Comparison of ENCODE assay signal across 31 cellular contexts in genomic region chr13:100484708-100485107, GRCh38.
DNase-seq lines count a peak whose midpoint lies in the region; ATAC-seq and TF ChIP-seq lines count a peak whose summit lies in the region.
"Had no signal": no experiment of that assay in that cellular context is flagged by ENCODE, and none has a peak within 500 bp of the region (broad histone marks: within the 10 kb centered on the region; RNA-seq: fewer than 3 reads in every experiment).

No MANE protein-coding gene starts in this region.

- CTCF ChIA-PET in HEK293 (lab: Yijun Ruan, JAX), result no interaction called here
- CTCF ChIA-PET in activated CD8-positive, alpha-beta T cell treated with anti-CD3 and anti-CD28 coated beads for 36 hours (lab: Charles Lee), result interaction anchor here (0.8 kb wide), 1 partner anchor 31 kb away, joined by 3 read pairs; no protein-coding TSS in a partner anchor
- CTCF ChIA-PET in naive thymus-derived CD4-positive, alpha-beta T cell (lab: Charles Lee), result no interaction called here

- no peak overlapping the region for H3K27ac Mint-ChIP-seq in activated CD8-positive, alpha-beta T cell treated with anti-CD3 and anti-CD28 coated beads for 36 hours
- peak overlapping the region in 2 of 9 donors; percentile 8 to 69 for H3K27ac Mint-ChIP-seq in naive thymus-derived CD4-positive, alpha-beta T cell
- H3K27ac Mint-ChIP-seq: activated naive CD4-positive, alpha-beta T cell treated with anti-CD3 and anti-CD28 coated beads, Interleukin-2, amount 50 U/mL, for 24 hours; mesothelial cell of epicardium had no signal

- peaks cover 27 to 52% (median 43%) of the 10 kb centered on the region in 10 experiments for H3K4me1 ChIP-seq in BLaER1 treated with 17β-estradiol and CSF1 and Interleukin-3, amounts not matched to agents 10 nM and 100 nM
- H3K4me1 ChIP-seq in HEK293 (ENCODE audit: control insufficient read depth, insufficient read depth, low read length) (no peaks in the 10 kb centered on the region), right lobe of liver (no peaks in the 10 kb centered on the region)
- peaks cover 0 to 5% of the 10 kb centered on the region in 2 donors for H3K4me1 ChIP-seq in naive thymus-derived CD4-positive, alpha-beta T cell (ENCODE audit: control insufficient read depth in 2 of 2, insufficient read depth in 2 of 2, low read length in 2 of 2)
- H3K4me1 ChIP-seq: ascending aorta, foreskin keratinocyte had no signal

- no peak overlapping the region for H3K4me3 Mint-ChIP-seq in activated CD8-positive, alpha-beta T cell treated with anti-CD3 and anti-CD28 coated beads for 36 hours
- H3K4me3 Mint-ChIP-seq in naive thymus-derived CD4-positive, alpha-beta T cell, result peak overlapping the region in 2 of 10 donors; percentile 23 to 54
- H3K4me3 Mint-ChIP-seq: activated naive CD4-positive, alpha-beta T cell treated with anti-CD3 and anti-CD28 coated beads, Interleukin-2, amount 50 U/mL, for 24 hours; mesothelial cell of epicardium had no signal

- H3K9me3 Mint-ChIP-seq in activated CD8-positive, alpha-beta T cell treated with anti-CD3 and anti-CD28 coated beads for 36 hours, result no peaks in the 10 kb centered on the region
- H3K9me3 Mint-ChIP-seq in naive thymus-derived CD4-positive, alpha-beta T cell, result no peaks in the 10 kb centered on the region
- H3K9me3 Mint-ChIP-seq: activated naive CD4-positive, alpha-beta T cell treated with anti-CD3 and anti-CD28 coated beads, Interleukin-2, amount 50 U/mL, for 24 hours; CD4-positive, alpha-beta memory T cell; mesothelial cell of epicardium had no signal

- no peak for TF ChIP-seq POLR2A in right lobe of liver (IDR thresholded peaks at IDR 0.05)

- no peak for DNase-seq in activated CD8-positive, alpha-beta T cell treated with anti-CD3 and anti-CD28 coated beads for 36 hours
- no peak for DNase-seq in naive thymus-derived CD4-positive, alpha-beta T cell
- no peak for DNase-seq in glomerular visceral epithelial cell (ENCODE audit: extremely low spot score)
- DNase-seq in right lobe of liver, result no peak
- DNase-seq in DMS114 treated with DMSO at 0.1 percent for 48 hours (lab: John Stamatoyannopoulos, UW; ENCODE audit: unreplicated experiment), result no peak
- no peak for DNase-seq in NCI-H524 (lab: John Stamatoyannopoulos, UW)
- DNase-seq: activated CD4-positive, CD25-positive, alpha-beta regulatory T cell; activated CD8-positive, alpha-beta memory T cell treated with anti-CD3 and anti-CD28 coated beads for 24 hours; activated T-cell treated with anti-CD3 and anti-CD28 coated beads, Interleukin-2, amount 50 U/mL, for 48 hours; CD4-positive, alpha-beta memory T cell; central memory CD4-positive, alpha-beta T cell; effector CD4-positive, alpha-beta T cell; erythroblast; foreskin keratinocyte; KBM-7; left ventricle myocardium superior; MV-4-11; NCI-H2081; stimulated activated naive CD8-positive, alpha-beta T cell treated with anti-CD3 and anti-CD28 coated beads, Interleukin-15, Interleukin-2, amounts not matched to agents 100 U/mL and 50 U/mL, for 24 hours; T1000 had no signal

- WGBS in right lobe of liver (ENCODE audit: insufficient coverage, low coverage, low lambda C conversion rate, missing lambda C conversion rate), result 91% methylated on average over 3 of the region's 3 CpGs

- no peak overlapping the region for H3K9ac ChIP-seq in BLaER1 treated with 17β-estradiol and CSF1 and Interleukin-3, amounts not matched to agents 10 nM and 100 nM

- no peaks in the 10 kb centered on the region for H4K20me1 ChIP-seq in BLaER1 treated with 17β-estradiol and CSF1 and Interleukin-3, amounts not matched to agents 10 nM and 100 nM

- H3K4me1 Mint-ChIP-seq in activated CD8-positive, alpha-beta T cell treated with anti-CD3 and anti-CD28 coated beads for 36 hours (ENCODE audit: low read depth), result peaks cover 17% of the 10 kb centered on the region
- H3K4me1 Mint-ChIP-seq in naive thymus-derived CD4-positive, alpha-beta T cell, result peaks cover 0 to 25% (median 7%) of the 10 kb centered on the region in 7 donors

- H3K27me3 Mint-ChIP-seq in activated CD8-positive, alpha-beta T cell treated with anti-CD3 and anti-CD28 coated beads for 36 hours, result no peaks in the 10 kb centered on the region
- H3K27me3 Mint-ChIP-seq in naive thymus-derived CD4-positive, alpha-beta T cell, result no peaks in the 10 kb centered on the region
- H3K27me3 Mint-ChIP-seq: activated naive CD4-positive, alpha-beta T cell treated with anti-CD3 and anti-CD28 coated beads, Interleukin-2, amount 50 U/mL, for 24 hours; CD4-positive, alpha-beta memory T cell had no signal

- POLR2A ChIA-PET in HEK293 (lab: Yijun Ruan, JAX), result no interaction called here
- POLR2A ChIA-PET in activated CD8-positive, alpha-beta T cell treated with anti-CD3 and anti-CD28 coated beads for 36 hours (lab: Charles Lee), result no interaction called here
- POLR2A ChIA-PET in naive thymus-derived CD4-positive, alpha-beta T cell (lab: Charles Lee), result no interaction called here

- peak; percentile 45 for ATAC-seq in activated CD8-positive, alpha-beta T cell treated with anti-CD3 and anti-CD28 coated beads for 36 hours
- ATAC-seq in naive thymus-derived CD4-positive, alpha-beta T cell, result peak; percentile 26
- no peak for ATAC-seq in right lobe of liver
- ATAC-seq: foreskin keratinocyte; HCT116; left ventricle myocardium superior; SK-N-SH treated with all-trans-retinoic acid at 6 μM for 48 hours; stimulated activated naive CD8-positive, alpha-beta T cell treated with anti-CD3 and anti-CD28 coated beads, Interleukin-15, Interleukin-2, amounts not matched to agents 100 U/mL and 50 U/mL, for 24 hours had no signal

- intact Hi-C loops in activated CD8-positive, alpha-beta T cell treated with anti-CD3 and anti-CD28 coated beads for 36 hours (cut with micrococcal nuclease), result no loop called here
- intact Hi-C loops in naive thymus-derived CD4-positive, alpha-beta T cell (cut with micrococcal nuclease), result no loop called here
- intact Hi-C loops in right lobe of liver (cut with DNase I), result no loop called here

- H3K27ac ChIP-seq in BLaER1 treated with 17β-estradiol and CSF1 and Interleukin-3, amounts not matched to agents 10 nM and 100 nM, result peak overlapping the region in 3 of 11 experiments; percentile 7 to 22 (median 16); a peak in 1 of 22 replicates
- H3K27ac ChIP-seq in HEK293 (ENCODE audit: extremely low read depth, low read depth, low read length), result no peak overlapping the region
- H3K27ac ChIP-seq in naive thymus-derived CD4-positive, alpha-beta T cell (ENCODE audit: low read depth, low read length), result no peak overlapping the region
- H3K27ac ChIP-seq in right lobe of liver, result no peak overlapping the region
- H3K27ac ChIP-seq: ascending aorta, foreskin keratinocyte, hepatocyte, RWPE1 had no signal

- H3K4me3 ChIP-seq in BLaER1 treated with 17β-estradiol and CSF1 and Interleukin-3, amounts not matched to agents 10 nM and 100 nM, result no peak overlapping the region
- H3K4me3 ChIP-seq in HEK293 (ENCODE audit: low read depth, low read length) (no peak overlapping the region), right lobe of liver (no peak overlapping the region)
- H3K4me3 ChIP-seq in naive thymus-derived CD4-positive, alpha-beta T cell (ENCODE audit: low read length), result no peak overlapping the region
- H3K4me3 ChIP-seq: ascending aorta, hepatocyte, smooth muscle cell had no signal

- peak overlapping the region in 9 of 11 experiments; percentile 56 to 89 (median 71); a peak in 17 of 22 replicates for H3K4me2 ChIP-seq in BLaER1 treated with 17β-estradiol and CSF1 and Interleukin-3, amounts not matched to agents 10 nM and 100 nM
- H3K4me2 ChIP-seq: hepatocyte, smooth muscle cell had no signal

- no peaks in the 10 kb centered on the region for H3K27me3 ChIP-seq in BLaER1 treated with 17β-estradiol and CSF1 and Interleukin-3, amounts not matched to agents 10 nM and 100 nM
- no peaks in the 10 kb centered on the region for H3K27me3 ChIP-seq in naive thymus-derived CD4-positive, alpha-beta T cell (ENCODE audit: control insufficient read depth in 2 of 2, insufficient read depth in 2 of 2, low read length in 2 of 2)
- no peaks in the 10 kb centered on the region for H3K27me3 ChIP-seq in right lobe of liver
- H3K27me3 ChIP-seq: ascending aorta, foreskin keratinocyte, hepatocyte, neutrophil had no signal

- TF ChIP-seq CTCF in HEK293 (tag by site-specific recombination; IDR thresholded peaks at IDR 0.05), result no peak
- TF ChIP-seq CTCF in activated CD8-positive, alpha-beta T cell treated with anti-CD3 and anti-CD28 coated beads for 36 hours (IDR thresholded peaks at IDR 0.05), result no peak
- no peak for TF ChIP-seq CTCF in right lobe of liver (IDR thresholded peaks at IDR 0.05)

- H3K9me3 ChIP-seq in BLaER1 treated with 17β-estradiol and CSF1 and Interleukin-3, amounts not matched to agents 10 nM and 100 nM (replicated peaks in 1 of 11), result 0 out of 22 replicates have a peak, but pooled peaks cover 0 to 5% (median 0%) of the 10 kb centered on the region in 11 experiments
- no peaks in the 10 kb centered on the region for H3K9me3 ChIP-seq in HEK293 (ENCODE audit: control insufficient read depth, insufficient read depth, low read depth, low read length)
- no peaks in the 10 kb centered on the region for H3K9me3 ChIP-seq in naive thymus-derived CD4-positive, alpha-beta T cell (ENCODE audit: control insufficient read depth in 2 of 3, low read length in 3 of 3)
- H3K9me3 ChIP-seq in right lobe of liver, result no peaks in the 10 kb centered on the region
- H3K9me3 ChIP-seq: ascending aorta, neutrophil had no signal

- H3K36me3 ChIP-seq in BLaER1 treated with 17β-estradiol and CSF1 and Interleukin-3, amounts not matched to agents 10 nM and 100 nM, result no peaks in the 10 kb centered on the region
- no peaks in the 10 kb centered on the region for H3K36me3 ChIP-seq in HEK293 (ENCODE audit: control insufficient read depth in 2 of 2, insufficient read depth in 1 of 2, low read length in 2 of 2)
- no peaks in the 10 kb centered on the region for H3K36me3 ChIP-seq in naive thymus-derived CD4-positive, alpha-beta T cell (ENCODE audit: control insufficient read depth in 2 of 3, insufficient read depth in 3 of 3, low read length in 3 of 3)
- no peaks in the 10 kb centered on the region for H3K36me3 ChIP-seq in right lobe of liver
- H3K36me3 ChIP-seq: ascending aorta, neutrophil had no signal

- H3K36me3 Mint-ChIP-seq in activated CD8-positive, alpha-beta T cell treated with anti-CD3 and anti-CD28 coated beads for 36 hours (ENCODE audit: low read depth), result no peaks in the 10 kb centered on the region
- H3K36me3 Mint-ChIP-seq in naive thymus-derived CD4-positive, alpha-beta T cell, result peaks cover 0 to 9% (median 3%) of the 10 kb centered on the region in 5 donors
- H3K36me3 Mint-ChIP-seq: mesothelial cell of epicardium had no signal

TF ChIP-seq in HEK293, 187 proteins besides CTCF, POLR2A, EP300 and RAD21 (continues in another document):
- no peak for TF ChIP-seq YY1 (tag by site-specific recombination; IDR thresholded peaks at IDR 0.05)

Comparison
In these comparisons a context has a peak if more than half of its experiments do, and no peak if none do; other contexts are left out.
1. ATAC-seq: peak in activated CD8-positive, alpha-beta T cell treated with anti-CD3 and anti-CD28 coated beads for 36 hours (single experiment) and naive thymus-derived CD4-positive, alpha-beta T cell (single experiment); none in right lobe of liver (0 of 4).